Comparison of ENCODE assay signal across 11 cellular contexts in genomic region chr1:110348050-110348449, GRCh38. TPM values are rescaled to one million over a fixed set of nuclear protein-coding genes. Genes with fewer than 3 reads are reported as not detected.
DNase-seq lines count a peak whose midpoint lies in the region; ATAC-seq, FAIRE-seq and TF ChIP-seq lines count a peak whose summit lies in the region.
"Had no signal": no experiment of that assay in that cellular context is flagged by ENCODE, and none has a peak within 500 bp of the region (broad histone marks: within the 10 kb centered on the region; RNA-seq: fewer than 3 reads in every experiment).

No MANE protein-coding gene starts in this region.

- no peaks in the 10 kb centered on the region for H3K9me3 ChIP-seq in CD4-positive, CD25-positive, alpha-beta regulatory T cell (ENCODE audit: control insufficient read depth in 2 of 2, low read length in 2 of 2)
- H3K9me3 ChIP-seq in astrocyte (ENCODE audit: insufficient read depth, low read depth, low read length) = no peaks in the 10 kb centered on the region

- DNase-seq in CD4-positive, CD25-positive, alpha-beta regulatory T cell = no peak
- no peak for DNase-seq in H54 (ENCODE audit: insufficient read length, low spot score)
- DNase-seq in astrocyte (ENCODE audit: low read depth) = no peak
- DNase-seq in natural killer cell treated with Interleukin-12 subunit alpha and Interleukin-12 subunit beta and Interleukin-15 and Interleukin-18, amount 100 ng/mL, for 72 hours (ENCODE audit: low spot score) = no peak
- no peak for DNase-seq in NCI-H524 (lab: John Stamatoyannopoulos, UW)
- DNase-seq in NCI-H2081 treated with DMSO at 0.1 percent for 48 hours (lab: John Stamatoyannopoulos, UW) = no peak
- no peak for DNase-seq in D341Med (ENCODE audit: low spot score)
- DNase-seq: NCI-H2171 treated with DMSO at 0.1 percent for 48 hours had no signal

- H3K4me1 ChIP-seq in CD4-positive, CD25-positive, alpha-beta regulatory T cell (ENCODE audit: control insufficient read depth, insufficient read depth, low read length, poor library complexity, severe bottlenecking) = peaks cover 74% of the 10 kb centered on the region
- peaks cover 20% of the 10 kb centered on the region for H3K4me1 ChIP-seq in astrocyte (ENCODE audit: insufficient read depth, low read length)

- H3K4me1 Mint-ChIP-seq in CD4-positive, CD25-positive, alpha-beta regulatory T cell = peaks cover 44 to 85% (median 72%) of the 10 kb centered on the region in 4 donors
- H3K4me1 Mint-ChIP-seq in astrocyte (ENCODE audit: low read depth, unreplicated experiment) = peaks cover 32% of the 10 kb centered on the region
- H3K4me1 Mint-ChIP-seq in natural killer cell treated with Interleukin-12 subunit alpha and Interleukin-12 subunit beta and Interleukin-15 and Interleukin-18, amount 100 ng/mL, for 72 hours (ENCODE audit: low read depth in 2 of 2) = peaks cover 54 to 73% of the 10 kb centered on the region in 2 donors

- H3K27ac Mint-ChIP-seq in CD4-positive, CD25-positive, alpha-beta regulatory T cell = no peak overlapping the region
- no peak overlapping the region for H3K27ac Mint-ChIP-seq in astrocyte (ENCODE audit: unreplicated experiment)
- peak overlapping the region in 1 of 2 donors; percentile 39 for H3K27ac Mint-ChIP-seq in natural killer cell treated with Interleukin-12 subunit alpha and Interleukin-12 subunit beta and Interleukin-15 and Interleukin-18, amount 100 ng/mL, for 72 hours

- peak overlapping the region; percentile 41 for H3K4me3 ChIP-seq in CD4-positive, CD25-positive, alpha-beta regulatory T cell (ENCODE audit: low read depth, low read length)
- no peak overlapping the region for H3K4me3 ChIP-seq in astrocyte (ENCODE audit: insufficient read depth, low read depth, low read length)

- H2AFZ ChIP-seq in astrocyte (ENCODE audit: low read depth, low read length) = no peak overlapping the region

- peak overlapping the region in 3 of 4 donors; percentile 31 to 62 (median 61) for H3K4me3 Mint-ChIP-seq in CD4-positive, CD25-positive, alpha-beta regulatory T cell
- H3K4me3 Mint-ChIP-seq in astrocyte (ENCODE audit: unreplicated experiment) = no peak overlapping the region
- H3K4me3 Mint-ChIP-seq in natural killer cell treated with Interleukin-12 subunit alpha and Interleukin-12 subunit beta and Interleukin-15 and Interleukin-18, amount 100 ng/mL, for 72 hours = peak overlapping the region; percentile 68

- peaks cover 24% of the 10 kb centered on the region for H3K36me3 ChIP-seq in CD4-positive, CD25-positive, alpha-beta regulatory T cell (ENCODE audit: control insufficient read depth, insufficient read depth, low read length)
- H3K36me3 ChIP-seq in astrocyte (ENCODE audit: insufficient read depth, low read length) = peaks cover 16% of the 10 kb centered on the region

- no peak for ATAC-seq in CD4-positive, CD25-positive, alpha-beta regulatory T cell (ENCODE audit: low read depth in 2 of 2)
- ATAC-seq in natural killer cell treated with Interleukin-12 subunit alpha and Interleukin-12 subunit beta and Interleukin-15 and Interleukin-18, amount 100 ng/mL, for 72 hours = no peak
- ATAC-seq: HCT116, left lobe of liver had no signal

- H3K9ac ChIP-seq in astrocyte (ENCODE audit: low read length) = peak overlapping the region; percentile 12

- H4K20me1 ChIP-seq in astrocyte (ENCODE audit: insufficient read depth, low read length) = peaks cover 68% of the 10 kb centered on the region

- peak; percentile 6 for FAIRE-seq in H54 (lab: Jason Lieb, UNC)
- no peak for FAIRE-seq in astrocyte (lab: Jason Lieb, UNC)
- FAIRE-seq: HTR-8/SVneo had no signal

- peak overlapping the region; percentile 26 for H3K4me2 ChIP-seq in astrocyte (ENCODE audit: low read length)

- no peak overlapping the region for H3K27ac ChIP-seq in CD4-positive, CD25-positive, alpha-beta regulatory T cell (ENCODE audit: insufficient read depth, low read length, poor library complexity, severe bottlenecking)
- peak overlapping the region; percentile 9 for H3K27ac ChIP-seq in astrocyte (ENCODE audit: low read depth, low read length)

- H3K79me2 ChIP-seq in astrocyte (ENCODE audit: insufficient read depth, low read length) = peaks cover 97% of the 10 kb centered on the region

- H3K9me3 Mint-ChIP-seq in CD4-positive, CD25-positive, alpha-beta regulatory T cell = peaks cover 0 to 2% (median 0%) of the 10 kb centered on the region in 7 donors
- H3K9me3 Mint-ChIP-seq in astrocyte (ENCODE audit: unreplicated experiment) = no peaks in the 10 kb centered on the region
- H3K9me3 Mint-ChIP-seq in natural killer cell treated with Interleukin-12 subunit alpha and Interleukin-12 subunit beta and Interleukin-15 and Interleukin-18, amount 100 ng/mL, for 72 hours = no peaks in the 10 kb centered on the region

- no peaks in the 10 kb centered on the region for H3K27me3 ChIP-seq in CD4-positive, CD25-positive, alpha-beta regulatory T cell (ENCODE audit: control insufficient read depth, insufficient read depth, low read length)
- no peaks in the 10 kb centered on the region for H3K27me3 ChIP-seq in astrocyte (ENCODE audit: insufficient read depth, low read length)

- no peak for TF ChIP-seq POLR2A in H54 (IDR thresholded peaks at IDR 0.05; ENCODE audit: low read depth, low read length)

- peaks cover 32% of the 10 kb centered on the region for H3K36me3 Mint-ChIP-seq in CD4-positive, CD25-positive, alpha-beta regulatory T cell
- H3K36me3 Mint-ChIP-seq in astrocyte (ENCODE audit: low read depth, unreplicated experiment) = peaks cover 12% of the 10 kb centered on the region
- peaks cover 46% of the 10 kb centered on the region for H3K36me3 Mint-ChIP-seq in natural killer cell treated with Interleukin-12 subunit alpha and Interleukin-12 subunit beta and Interleukin-15 and Interleukin-18, amount 100 ng/mL, for 72 hours

- no peaks in the 10 kb centered on the region for H3K27me3 Mint-ChIP-seq in CD4-positive, CD25-positive, alpha-beta regulatory T cell
- no peaks in the 10 kb centered on the region for H3K27me3 Mint-ChIP-seq in astrocyte (ENCODE audit: low read depth, unreplicated experiment)
- H3K27me3 Mint-ChIP-seq in natural killer cell treated with Interleukin-12 subunit alpha and Interleukin-12 subunit beta and Interleukin-15 and Interleukin-18, amount 100 ng/mL, for 72 hours = no peaks in the 10 kb centered on the region

- no peak for TF ChIP-seq CTCF in astrocyte (IDR thresholded peaks at IDR 0.05; ENCODE audit: insufficient read depth, low read depth, low read length)

RNA-seq across cellular contexts. Expression of gene RBM15, which starts 8.9 kb away (rescaled TPM):
- total RNA-seq in CD4-positive, CD25-positive, alpha-beta regulatory T cell = 53.3 TPM
- 10 to 100 TPM in 3 of 4 donors, 1 to 10 TPM in 1; 7.5 to 12.9 (median 11.6) TPM for polyA plus RNA-seq in CD4-positive, CD25-positive, alpha-beta regulatory T cell
- 20.4 and 21.1 TPM in 2 replicates for total RNA-seq in astrocyte
- 10 to 100 TPM; 60.2 to 97.9 TPM for total RNA-seq in natural killer cell treated with Interleukin-12 subunit alpha and Interleukin-12 subunit beta and Interleukin-15 and Interleukin-18, amount 100 ng/mL, for 72 hours

RNA-seq across cellular contexts. Expression of gene SLC16A4, which starts 42.8 kb away (rescaled TPM):
- not detected for total RNA-seq in CD4-positive, CD25-positive, alpha-beta regulatory T cell
- under 1 TPM; 0.31 to 0.73 (median 0.65) TPM for polyA plus RNA-seq in CD4-positive, CD25-positive, alpha-beta regulatory T cell
- total RNA-seq in astrocyte = 14.1 and 14.8 TPM in 2 replicates
- total RNA-seq in natural killer cell treated with Interleukin-12 subunit alpha and Interleukin-12 subunit beta and Interleukin-15 and Interleukin-18, amount 100 ng/mL, for 72 hours = under 1 TPM in 1 of 2 donors, not detected in 1; 0.48 TPM

RNA-seq across cellular contexts. Expression of gene LAMTOR5, which starts 59.4 kb away (rescaled TPM):
- total RNA-seq in CD4-positive, CD25-positive, alpha-beta regulatory T cell = 79.3 TPM
- polyA plus RNA-seq in CD4-positive, CD25-positive, alpha-beta regulatory T cell = 100 to 1,000 TPM; 289 to 409 (median 303) TPM
- 113 and 126 TPM in 2 replicates for total RNA-seq in astrocyte
- 100 to 1,000 TPM in 1 of 2 donors, 10 to 100 TPM in 1; 86.1 to 150 TPM for total RNA-seq in natural killer cell treated with Interleukin-12 subunit alpha and Interleukin-12 subunit beta and Interleukin-15 and Interleukin-18, amount 100 ng/mL, for 72 hours

Comparison
In these comparisons a context has a peak if more than half of its experiments do, and no peak if none do; other contexts are left out.
1. RNA of gene SLC16A4, which starts 42.8 kb away (total RNA-seq): 14.1 to 14.8 TPM in astrocyte; 0.48 TPM in natural killer cell treated with Interleukin-12 subunit alpha and Interleukin-12 subunit beta and Interleukin-15 and Interleukin-18, amount 100 ng/mL, for 72 hours and not detected in CD4-positive, CD25-positive, alpha-beta regulatory T cell (single experiment); every median in the first group is over 10 times any median in the second.